In genomic region chr4:128757712-128758111, GRCh38 we compare ENCODE assay signal across 13 cellular contexts. TPM values are rescaled to one million over a fixed set of nuclear protein-coding genes. Genes with fewer than 3 reads are reported as not detected.
DNase-seq lines count a peak whose midpoint lies in the region; ATAC-seq, FAIRE-seq and TF ChIP-seq lines count a peak whose summit lies in the region.
"Had no signal": no experiment of that assay in that cellular context is flagged by ENCODE, and none has a peak within 500 bp of the region (broad histone marks: within the 10 kb centered on the region; RNA-seq: fewer than 3 reads in every experiment).

No MANE protein-coding gene starts in this region.

- WGBS in pancreas, 2 donors: 18 to 19% methylated on average over 3 of the region's 3 CpGs

- no peaks in the 10 kb centered on the region for H3K9me3 Mint-ChIP-seq in activated CD8-positive, alpha-beta memory T cell treated with anti-CD3 and anti-CD28 coated beads, Interleukin-2, amount 10 ng/mL, durations not matched to agents 7 days and 5 days (ENCODE audit: low read depth)
- no peaks in the 10 kb centered on the region for H3K9me3 Mint-ChIP-seq in activated naive CD8-positive, alpha-beta T cell treated with anti-CD3 and anti-CD28 coated beads, Interleukin-2, amount 50 U/mL, for 24 hours
- H3K9me3 Mint-ChIP-seq: naive thymus-derived CD8-positive, alpha-beta T cell had no signal

- no peaks in the 10 kb centered on the region for H3K27me3 ChIP-seq in pancreas
- H3K27me3 ChIP-seq: testis had no signal

- TF ChIP-seq CTCF in fibroblast of the aortic adventitia (IDR thresholded peaks at IDR 0.05; ENCODE audit: insufficient read depth, low read length): no peak
- TF ChIP-seq CTCF in pancreas (IDR thresholded peaks at IDR 0.05): no peak

- intact Hi-C loops in pancreas (cut with DNase I): no loop called here

- no peaks in the 10 kb centered on the region for H3K4me1 Mint-ChIP-seq in activated CD8-positive, alpha-beta memory T cell treated with anti-CD3 and anti-CD28 coated beads, Interleukin-2, amount 10 ng/mL, durations not matched to agents 7 days and 5 days
- no peaks in the 10 kb centered on the region for H3K4me1 Mint-ChIP-seq in activated naive CD8-positive, alpha-beta T cell treated with anti-CD3 and anti-CD28 coated beads, Interleukin-2, amount 50 U/mL, for 24 hours
- H3K4me1 Mint-ChIP-seq: naive thymus-derived CD8-positive, alpha-beta T cell had no signal

- no peaks in the 10 kb centered on the region for H3K9me3 ChIP-seq in pancreas
- H3K9me3 ChIP-seq: testis had no signal

- H3K4me3 ChIP-seq in fibroblast of the aortic adventitia (ENCODE audit: low read depth, low read length): no peak overlapping the region
- no peak overlapping the region for H3K4me3 ChIP-seq in pancreas
- H3K4me3 ChIP-seq: testis had no signal

- FAIRE-seq in pancreas (lab: Jason Lieb, UNC): no peak
- FAIRE-seq: GM18507 had no signal

- DNase-seq in EH (ENCODE audit: low read depth) (peak; percentile 26), NCI-H774 (lab: John Stamatoyannopoulos, UW) (peak; percentile 0), fibroblast of the aortic adventitia (ENCODE audit: low read depth) (peak; percentile 35), pancreas (peak in 4 of 6 donors; percentile 19 to 48 (median 34))
- no peak for DNase-seq in activated CD8-positive, alpha-beta memory T cell treated with anti-CD3 and anti-CD28 coated beads, Interleukin-2, amount 10 ng/mL, durations not matched to agents 7 days and 5 days
- DNase-seq in stimulated activated naive CD4-positive, alpha-beta T cell (lab: John Stamatoyannopoulos, UW): no peak
- no peak for DNase-seq in activated naive CD8-positive, alpha-beta T cell treated with anti-CD3 and anti-CD28 coated beads, Interleukin-2, amount 50 U/mL, for 24 hours
- DNase-seq: naive thymus-derived CD8-positive, alpha-beta T cell; NCI-H2029; stimulated activated CD4-positive, alpha-beta T cell treated with anti-CD3 and anti-CD28 coated beads, Interleukin-4, amount 100 ng/mL, for 4 hours; testis had no signal

- no peak overlapping the region for H3K4me3 Mint-ChIP-seq in activated CD8-positive, alpha-beta memory T cell treated with anti-CD3 and anti-CD28 coated beads, Interleukin-2, amount 10 ng/mL, durations not matched to agents 7 days and 5 days
- no peak overlapping the region for H3K4me3 Mint-ChIP-seq in activated naive CD8-positive, alpha-beta T cell treated with anti-CD3 and anti-CD28 coated beads, Interleukin-2, amount 50 U/mL, for 24 hours
- H3K4me3 Mint-ChIP-seq: naive thymus-derived CD8-positive, alpha-beta T cell had no signal

- H3K4me1 ChIP-seq in pancreas: peaks cover 0 to 2% (median 0%) of the 10 kb centered on the region in 3 donors
- H3K4me1 ChIP-seq: testis had no signal

- no peaks in the 10 kb centered on the region for H3K36me3 ChIP-seq in pancreas

- ATAC-seq in pancreas (peak; percentile 72 to 93 (median 80)), HG02588 (IDR thresholded peaks at IDR 0.05; ENCODE audit: unreplicated experiment) (no peak)
- no peak for ATAC-seq in activated CD8-positive, alpha-beta memory T cell treated with anti-CD3 and anti-CD28 coated beads, Interleukin-2, amount 10 ng/mL, durations not matched to agents 7 days and 5 days
- ATAC-seq in activated naive CD8-positive, alpha-beta T cell treated with anti-CD3 and anti-CD28 coated beads, Interleukin-2, amount 50 U/mL, for 24 hours: no peak
- ATAC-seq: naive thymus-derived CD8-positive, alpha-beta T cell had no signal

- CTCF ChIA-PET in activated CD8-positive, alpha-beta memory T cell treated with anti-CD3 and anti-CD28 coated beads, Interleukin-2, amount 10 ng/mL, durations not matched to agents 7 days and 5 days (lab: Charles Lee): no interaction called here

- H3K27ac ChIP-seq in pancreas: no peak overlapping the region
- H3K27ac ChIP-seq: testis had no signal

- H3K27me3 Mint-ChIP-seq in activated CD8-positive, alpha-beta memory T cell treated with anti-CD3 and anti-CD28 coated beads, Interleukin-2, amount 10 ng/mL, durations not matched to agents 7 days and 5 days: peaks cover 7% of the 10 kb centered on the region
- H3K27me3 Mint-ChIP-seq in activated naive CD8-positive, alpha-beta T cell treated with anti-CD3 and anti-CD28 coated beads, Interleukin-2, amount 50 U/mL, for 24 hours: peaks cover 5% of the 10 kb centered on the region
- H3K27me3 Mint-ChIP-seq: naive thymus-derived CD8-positive, alpha-beta T cell had no signal

- no peaks in the 10 kb centered on the region for H3K36me3 Mint-ChIP-seq in activated CD8-positive, alpha-beta memory T cell treated with anti-CD3 and anti-CD28 coated beads, Interleukin-2, amount 10 ng/mL, durations not matched to agents 7 days and 5 days
- H3K36me3 Mint-ChIP-seq in activated naive CD8-positive, alpha-beta T cell treated with anti-CD3 and anti-CD28 coated beads, Interleukin-2, amount 50 U/mL, for 24 hours (ENCODE audit: low read depth): no peaks in the 10 kb centered on the region
- H3K36me3 Mint-ChIP-seq: naive thymus-derived CD8-positive, alpha-beta T cell had no signal

- no peak overlapping the region for H3K27ac Mint-ChIP-seq in activated CD8-positive, alpha-beta memory T cell treated with anti-CD3 and anti-CD28 coated beads, Interleukin-2, amount 10 ng/mL, durations not matched to agents 7 days and 5 days
- no peak overlapping the region for H3K27ac Mint-ChIP-seq in activated naive CD8-positive, alpha-beta T cell treated with anti-CD3 and anti-CD28 coated beads, Interleukin-2, amount 50 U/mL, for 24 hours
- H3K27ac Mint-ChIP-seq: naive thymus-derived CD8-positive, alpha-beta T cell had no signal

RNA-seq across cellular contexts. Expression of gene JADE1, which starts 51.8 kb away (rescaled TPM):
- total RNA-seq in fibroblast of the aortic adventitia (ENCODE audit: low replicate concordance) (20.0 and 25.8 TPM in 2 replicates), pancreas (10 to 100 TPM; 28.6 to 92.1 (median 36.0) TPM)
- 10 to 100 TPM; 21.9 to 37.8 TPM for polyA plus RNA-seq in pancreas
- total RNA-seq in activated CD8-positive, alpha-beta memory T cell treated with anti-CD3 and anti-CD28 coated beads, Interleukin-2, amount 10 ng/mL, durations not matched to agents 7 days and 5 days: 10 to 100 TPM; 30.4 to 31.2 TPM

Comparison
In these comparisons a context has a peak if more than half of its experiments do, and no peak if none do; other contexts are left out.
1. DNase-seq: peak in EH (single experiment), NCI-H774 (single experiment), fibroblast of the aortic adventitia (single experiment) and pancreas (4 of 6); none in activated CD8-positive, alpha-beta memory T cell treated with anti-CD3 and anti-CD28 coated beads, Interleukin-2, amount 10 ng/mL, durations not matched to agents 7 days and 5 days (single experiment), stimulated activated naive CD4-positive, alpha-beta T cell (0 of 6) and activated naive CD8-positive, alpha-beta T cell treated with anti-CD3 and anti-CD28 coated beads, Interleukin-2, amount 50 U/mL, for 24 hours (single experiment).
2. ATAC-seq: peak in pancreas (4 of 4); none in activated CD8-positive, alpha-beta memory T cell treated with anti-CD3 and anti-CD28 coated beads, Interleukin-2, amount 10 ng/mL, durations not matched to agents 7 days and 5 days (single experiment), HG02588 (single experiment) and activated naive CD8-positive, alpha-beta T cell treated with anti-CD3 and anti-CD28 coated beads, Interleukin-2, amount 50 U/mL, for 24 hours (single experiment).